8 cellular contexts compared by ENCODE assay signal in the genomic region with DNA sequence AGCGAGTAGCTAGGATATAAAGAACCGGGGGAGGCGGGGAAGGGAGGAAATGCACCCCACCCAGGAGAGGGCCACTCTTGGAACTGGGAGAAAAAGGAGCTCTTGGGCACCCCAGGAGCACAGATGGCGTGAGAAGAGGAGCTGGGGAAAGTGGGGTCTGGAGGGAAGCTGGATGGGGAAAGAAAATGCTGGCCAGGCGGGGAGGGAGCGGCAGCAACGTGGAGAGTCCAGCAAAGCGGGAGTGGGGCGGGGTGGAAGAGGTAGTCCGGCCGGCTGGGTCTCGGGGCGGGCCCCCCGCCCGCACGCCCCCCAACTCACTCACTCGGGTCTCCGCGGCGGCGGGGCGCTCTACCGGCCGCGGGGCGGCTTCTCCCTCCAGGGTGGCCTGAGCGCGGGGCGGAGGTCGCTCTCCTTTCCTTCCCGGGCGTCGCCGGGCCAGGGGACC. TPM values are rescaled to one million over a fixed set of nuclear protein-coding genes. Genes with fewer than 3 reads are reported as not detected.
DNase-seq lines count a peak whose midpoint lies in the region; ATAC-seq and TF ChIP-seq lines count a peak whose summit lies in the region.

No MANE protein-coding gene starts in this region.

- TF ChIP-seq CTCF in WERI-Rb-1 (IDR thresholded peaks at IDR 0.05; ENCODE audit: low read depth, low read length) (no peak), fibroblast of the aortic adventitia (IDR thresholded peaks at IDR 0.05; ENCODE audit: insufficient read depth, low read length) (no peak), osteoblast (IDR thresholded peaks at IDR 0.05; ENCODE audit: extremely low read depth, low read depth, low read length) (no peak)

- peak; percentile 41 for DNase-seq in activated CD4-positive, CD25-positive, alpha-beta regulatory T cell treated with anti-CD3 and anti-CD28 coated beads, Interleukin-2, amount 50 U/mL, for 72 hours
- no peak for DNase-seq in WERI-Rb-1
- peak; percentile 6 for DNase-seq in fibroblast of the aortic adventitia (ENCODE audit: low read depth)
- peak; percentile 36 for DNase-seq in osteoblast (ENCODE audit: insufficient read length, low spot score, missing footprints)
- no peak for DNase-seq in cerebellum (ENCODE audit: low spot score)
- no peak for DNase-seq in germinal center (ENCODE audit: low spot score)
- no peak for DNase-seq in SHP77 treated with DMSO at 0.1 percent for 48 hours (lab: John Stamatoyannopoulos, UW)

- H2AFZ ChIP-seq in osteoblast (ENCODE audit: low read length), result no peak overlapping the region

- peaks cover 36% of the 10 kb centered on the region for H4K20me1 ChIP-seq in osteoblast (ENCODE audit: insufficient read depth, low read length)

- H3K9me3 ChIP-seq in WERI-Rb-1 (ENCODE audit: severe bottlenecking) (no peaks in the 10 kb centered on the region), osteoblast (ENCODE audit: low read depth, low read length) (no peaks in the 10 kb centered on the region)

- H3K4me3 ChIP-seq in WERI-Rb-1 (ENCODE audit: low read depth, low read length) (peak overlapping the region; percentile 99), fibroblast of the aortic adventitia (ENCODE audit: low read depth, low read length) (peak overlapping the region; percentile 95), osteoblast (ENCODE audit: insufficient read depth, low read length) (peak overlapping the region; percentile 88)

- peaks cover 36% of the 10 kb centered on the region for H3K36me3 ChIP-seq in WERI-Rb-1
- H3K36me3 ChIP-seq in osteoblast (ENCODE audit: insufficient read depth, low read length), result peaks cover 13% of the 10 kb centered on the region

- H3K4me2 ChIP-seq in osteoblast (ENCODE audit: insufficient read depth, low read length), result peak overlapping the region; percentile 94

- H3K27ac ChIP-seq in WERI-Rb-1 (peak overlapping the region; percentile 97), osteoblast (ENCODE audit: low read depth, low read length) (peak overlapping the region; percentile 98)

- H3K27me3 ChIP-seq in WERI-Rb-1 (ENCODE audit: insufficient read depth, low read depth, severe bottlenecking), result no peaks in the 10 kb centered on the region
- no peaks in the 10 kb centered on the region for H3K27me3 ChIP-seq in osteoblast (ENCODE audit: insufficient read depth, low read length)

- peaks cover 21% of the 10 kb centered on the region for H3K4me1 ChIP-seq in osteoblast (ENCODE audit: insufficient read depth, low read length)

- ATAC-seq in activated CD4-positive, CD25-positive, alpha-beta regulatory T cell treated with anti-CD3 and anti-CD28 coated beads, Interleukin-2, amount 50 U/mL, for 24 hours, result no peak

- H3K79me2 ChIP-seq in osteoblast (ENCODE audit: insufficient read depth, low read length), result peaks cover 56% of the 10 kb centered on the region

RNA-seq across cellular contexts. Expression of a gene that starts 0.5 kb away (rescaled TPM):
- total RNA-seq in fibroblast of the aortic adventitia (ENCODE audit: low replicate concordance) (25.4 and 40.1 TPM in 2 replicates), osteoblast (28.0 and 29.0 TPM in 2 replicates), cerebellum (22.4 TPM)

RNA-seq across cellular contexts. Expression of a gene that starts 22.4 kb away (rescaled TPM):
- total RNA-seq in fibroblast of the aortic adventitia (ENCODE audit: low replicate concordance), result 34.6 and 35.7 TPM in 2 replicates
- total RNA-seq in osteoblast, result 27.7 and 38.4 TPM in 2 replicates
- 31.0 TPM for total RNA-seq in cerebellum

RNA-seq across cellular contexts. Expression of a gene that starts 22.8 kb away (rescaled TPM):
- 42.2 and 45.9 TPM in 2 replicates for total RNA-seq in fibroblast of the aortic adventitia (ENCODE audit: low replicate concordance)
- total RNA-seq in osteoblast, result 57.9 and 60.4 TPM in 2 replicates
- 64.5 TPM for total RNA-seq in cerebellum

Comparison
In these comparisons a context has a peak if more than half of its experiments do, and no peak if none do; other contexts are left out.
1. DNase-seq: peak in activated CD4-positive, CD25-positive, alpha-beta regulatory T cell treated with anti-CD3 and anti-CD28 coated beads, Interleukin-2, amount 50 U/mL, for 72 hours (single experiment), fibroblast of the aortic adventitia (single experiment) and osteoblast (single experiment); none in WERI-Rb-1 (single experiment), cerebellum (single experiment), germinal center (single experiment) and SHP77 treated with DMSO at 0.1 percent for 48 hours (single experiment).
2. Peak in every context shown above with its lines, with median percentiles within 50 percentile points of each other: H3K4me3 ChIP-seq.